1 cellular context compared by ENCODE assay signal in genomic region chr2:176139170-176139611, GRCh38.
TF ChIP-seq lines count a peak whose summit lies in the region.

No MANE protein-coding gene starts in this region.

TF ChIP-seq in endothelial cell of umbilical vein, 7 proteins besides CTCF, POLR2A, EP300 and RAD21:
- TF ChIP-seq MYC (IDR thresholded peaks at IDR 0.05; ENCODE audit: low read depth, low read length) (no peak), JUN (IDR thresholded peaks at IDR 0.05; ENCODE audit: borderline replicate concordance, insufficient read depth, insufficient read length, low read depth) (no peak), MAX (IDR thresholded peaks at IDR 0.05; ENCODE audit: insufficient read depth, insufficient read length) (no peak), POLR2AphosphoS5 (IDR thresholded peaks at IDR 0.05; ENCODE audit: insufficient read depth, low read depth, low read length) (no peak), GATA2 (IDR thresholded peaks at IDR 0.05; ENCODE audit: insufficient read depth, insufficient read length, low read depth, low read length) (no peak), EZH2 (IDR thresholded peaks at IDR 0.05; ENCODE audit: borderline replicate concordance, low read depth, low read length, severe bottlenecking) (no peak), FOS (IDR thresholded peaks at IDR 0.05; ENCODE audit: borderline replicate concordance, insufficient read depth, low read length) (no peak)
